Comparison of ENCODE assay signal across 8 cellular contexts in genomic region chr13:48531416-48532145, GRCh38. TPM values are rescaled to one million over a fixed set of nuclear protein-coding genes. Genes with fewer than 3 reads are reported as not detected.
A peak's percentile ranks its signal among the peaks of the same experiment; 100 is the strongest.
DNase-seq lines count a peak whose midpoint lies in the region; ATAC-seq and TF ChIP-seq lines count a peak whose summit lies in the region.

No MANE protein-coding gene starts in this region.

- H2BK5ac ChIP-seq in trophoblast cell (ENCODE audit: low read depth, low read length, poor library complexity) = no peak overlapping the region

- H3K4ac ChIP-seq in trophoblast cell (ENCODE audit: low read depth, low read length) = no peak overlapping the region

- DNase-seq in cardiac muscle cell (ENCODE audit: low read depth in 1 of 2, low spot score in 1 of 2) (no peak), cardiac septum (ENCODE audit: low spot score) (no peak), WTC11 (ENCODE audit: low spot score) (no peak), fibroblast of mammary gland (ENCODE audit: low read depth) (no peak), trophoblast cell (no peak), GM10266 (ENCODE audit: extremely low spot score) (no peak), NCI-H1694 (lab: John Stamatoyannopoulos, UW) (no peak)

- CTCF ChIA-PET in WTC11 (lab: Charles Lee) = interaction anchor here (0.5 to 1.8 kb wide), 5 partner anchors 10 to 237 kb away, joined by 4 to 9 read pairs (median 5); no protein-coding TSS in a partner anchor

- H3K23ac ChIP-seq in trophoblast cell (ENCODE audit: low read length) = no peak overlapping the region

- H3K36me3 ChIP-seq in cardiac muscle cell (no peaks in the 10 kb centered on the region), trophoblast cell (ENCODE audit: control insufficient read depth in 1 of 2, insufficient read depth in 2 of 2, low read length in 2 of 2) (no peaks in the 10 kb centered on the region)

- H3K27ac Mint-ChIP-seq in WTC11 = no peak overlapping the region

- H3K14ac ChIP-seq in trophoblast cell (ENCODE audit: low read length) = no peak overlapping the region

- H4K12ac ChIP-seq in trophoblast cell (ENCODE audit: low read depth, low read length) = no peak overlapping the region

- H3K27me3 Mint-ChIP-seq in WTC11 (ENCODE audit: low read depth) = no peaks in the 10 kb centered on the region

- peaks cover 20% of the 10 kb centered on the region for H3K4me1 Mint-ChIP-seq in WTC11

- intact Hi-C loops in cardiac septum (cut with DNase I) = loop anchor here (2.0 kb wide), 1 partner anchor 43 kb away; no protein-coding TSS in a partner anchor

- POLR2A ChIA-PET in WTC11 (lab: Charles Lee) = interaction anchor here (0.8 to 1.3 kb wide), 4 partner anchors 11 to 299 kb away, joined by 3 to 5 read pairs (median 4); partner anchors contain the start of gene ITM2B

- H3K79me2 ChIP-seq in trophoblast cell (ENCODE audit: control insufficient read depth, insufficient read depth, low read length, poor library complexity) = peaks cover 8% of the 10 kb centered on the region

- peak overlapping the region; percentile 38 for H3K4me3 ChIP-seq in cardiac muscle cell
- peak overlapping the region; percentile 86 for H3K4me3 ChIP-seq in fibroblast of mammary gland (ENCODE audit: control insufficient read depth, low read depth, low read length)
- H3K4me3 ChIP-seq in trophoblast cell (ENCODE audit: low read depth, low read length) = no peak overlapping the region

- H4K91ac ChIP-seq in trophoblast cell (ENCODE audit: low read depth, low read length) = no peak overlapping the region

- H3K18ac ChIP-seq in trophoblast cell (ENCODE audit: low read length) = no peak overlapping the region

- H3K27ac ChIP-seq in cardiac muscle cell (peak overlapping the region; percentile 93), trophoblast cell (ENCODE audit: low read depth, low read length) (no peak overlapping the region)

- peak overlapping the region; percentile 54 for H4K8ac ChIP-seq in trophoblast cell (ENCODE audit: low read depth, low read length)

- H3K4me2 ChIP-seq in trophoblast cell (ENCODE audit: low read length) = peak overlapping the region; percentile 75

- H2BK120ac ChIP-seq in trophoblast cell (ENCODE audit: insufficient read depth, low read length, poor library complexity) = no peak overlapping the region

- no peak overlapping the region for H2AFZ ChIP-seq in trophoblast cell (ENCODE audit: insufficient read depth, low read length, poor library complexity)

- no peak overlapping the region for H2BK12ac ChIP-seq in trophoblast cell (ENCODE audit: low read length)

- H3K27me3 ChIP-seq in cardiac muscle cell = no peaks in the 10 kb centered on the region
- H3K27me3 ChIP-seq in trophoblast cell (ENCODE audit: insufficient read depth, low read length) = no peaks in the 10 kb centered on the region

- no peak overlapping the region for H3K9ac ChIP-seq in trophoblast cell (ENCODE audit: low read length)

- H3K9me3 ChIP-seq in cardiac muscle cell (ENCODE audit: low read depth) = no peaks in the 10 kb centered on the region
- no peaks in the 10 kb centered on the region for H3K9me3 ChIP-seq in trophoblast cell (ENCODE audit: insufficient read depth, low read depth, low read length)

- peaks cover 11% of the 10 kb centered on the region for H3K79me1 ChIP-seq in trophoblast cell (ENCODE audit: low read length)

- peaks cover 4% of the 10 kb centered on the region for H3K4me1 ChIP-seq in cardiac muscle cell (ENCODE audit: low read depth)
- H3K4me1 ChIP-seq in trophoblast cell (ENCODE audit: control insufficient read depth in 1 of 2, insufficient read depth in 2 of 2, low read length in 2 of 2) = peaks cover 3 to 4% of the 10 kb centered on the region in 2 experiments

- H3K36me3 Mint-ChIP-seq in WTC11 = no peaks in the 10 kb centered on the region

- no peak overlapping the region for H2AK5ac ChIP-seq in trophoblast cell (ENCODE audit: low read length)

- peak overlapping the region; percentile 83 for H3K4me3 Mint-ChIP-seq in WTC11

- no peaks in the 10 kb centered on the region; the same call in 1 of the 2 replicates for H3K9me3 Mint-ChIP-seq in WTC11

- no CpG with 5 or more reads among the region's 17 CpGs for WGBS in trophoblast cell (ENCODE audit: extremely low coverage, insufficient coverage, insufficient read length)

- ATAC-seq in WTC11 (no peak), GM18870 (IDR thresholded peaks at IDR 0.05; ENCODE audit: unreplicated experiment) (no peak)

- TF ChIP-seq CTCF in cardiac muscle cell (IDR thresholded peaks at IDR 0.05; ENCODE audit: low read depth, low read length) (no peak), WTC11 (IDR thresholded peaks at IDR 0.05) (no peak), fibroblast of mammary gland (conservative IDR thresholded peaks at IDR 0.05; ENCODE audit: control insufficient read depth, insufficient read depth, low read depth, low read length) (no peak), GM10266 (IDR thresholded peaks at IDR 0.05; ENCODE audit: control insufficient read depth, insufficient read depth, low read depth, missing control alignments) (no peak)

TF ChIP-seq in WTC11, 78 proteins besides CTCF, POLR2A, EP300 and RAD21 (continues in another document):
- TF ChIP-seq GTF2I (CRISPR knock-in tag; conservative IDR thresholded peaks at IDR 0.05) (no peak), ZNF232 (CRISPR knock-in tag; IDR thresholded peaks at IDR 0.05) (no peak), ETV6 (CRISPR knock-in tag; IDR thresholded peaks at IDR 0.05) (no peak), ZNF416 (CRISPR knock-in tag; IDR thresholded peaks at IDR 0.05) (no peak), AR (CRISPR knock-in tag; IDR thresholded peaks at IDR 0.05) (no peak), ZNF121 (CRISPR knock-in tag; IDR thresholded peaks at IDR 0.05) (no peak), ZNF317 (CRISPR knock-in tag; IDR thresholded peaks at IDR 0.05; ENCODE audit: borderline replicate concordance, low read depth) (no peak)
- TF ChIP-seq, protein P1, sequence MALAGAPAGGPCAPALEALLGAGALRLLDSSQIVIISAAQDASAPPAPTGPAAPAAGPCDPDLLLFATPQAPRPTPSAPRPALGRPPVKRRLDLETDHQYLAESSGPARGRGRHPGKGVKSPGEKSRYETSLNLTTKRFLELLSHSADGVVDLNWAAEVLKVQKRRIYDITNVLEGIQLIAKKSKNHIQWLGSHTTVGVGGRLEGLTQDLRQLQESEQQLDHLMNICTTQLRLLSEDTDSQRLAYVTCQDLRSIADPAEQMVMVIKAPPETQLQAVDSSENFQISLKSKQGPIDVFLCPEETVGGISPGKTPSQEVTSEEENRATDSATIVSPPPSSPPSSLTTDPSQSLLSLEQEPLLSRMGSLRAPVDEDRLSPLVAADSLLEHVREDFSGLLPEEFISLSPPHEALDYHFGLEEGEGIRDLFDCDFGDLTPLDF (CRISPR knock-in tag; IDR thresholded peaks at IDR 0.05) = no peak
- TF ChIP-seq, protein P2, sequence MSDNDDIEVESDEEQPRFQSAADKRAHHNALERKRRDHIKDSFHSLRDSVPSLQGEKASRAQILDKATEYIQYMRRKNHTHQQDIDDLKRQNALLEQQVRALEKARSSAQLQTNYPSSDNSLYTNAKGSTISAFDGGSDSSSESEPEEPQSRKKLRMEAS (CRISPR knock-in tag; IDR thresholded peaks at IDR 0.05) = no peak
- TF ChIP-seq, protein P3, sequence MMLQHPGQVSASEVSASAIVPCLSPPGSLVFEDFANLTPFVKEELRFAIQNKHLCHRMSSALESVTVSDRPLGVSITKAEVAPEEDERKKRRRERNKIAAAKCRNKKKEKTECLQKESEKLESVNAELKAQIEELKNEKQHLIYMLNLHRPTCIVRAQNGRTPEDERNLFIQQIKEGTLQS (CRISPR knock-in tag; conservative IDR thresholded peaks at IDR 0.05) = no peak
- TF ChIP-seq, protein P4, sequence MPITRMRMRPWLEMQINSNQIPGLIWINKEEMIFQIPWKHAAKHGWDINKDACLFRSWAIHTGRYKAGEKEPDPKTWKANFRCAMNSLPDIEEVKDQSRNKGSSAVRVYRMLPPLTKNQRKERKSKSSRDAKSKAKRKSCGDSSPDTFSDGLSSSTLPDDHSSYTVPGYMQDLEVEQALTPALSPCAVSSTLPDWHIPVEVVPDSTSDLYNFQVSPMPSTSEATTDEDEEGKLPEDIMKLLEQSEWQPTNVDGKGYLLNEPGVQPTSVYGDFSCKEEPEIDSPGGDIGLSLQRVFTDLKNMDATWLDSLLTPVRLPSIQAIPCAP (CRISPR knock-in tag; IDR thresholded peaks at IDR 0.05) = no peak

RNA-seq across cellular contexts. Expression of gene RCBTB2, which starts 1.3 kb away (rescaled TPM):
- 10.0 and 10.3 TPM in 2 replicates for total RNA-seq in cardiac muscle cell
- 13.2 and 15.4 TPM in 2 replicates for polyA plus RNA-seq in cardiac muscle cell
- 8.0 TPM for total RNA-seq in cardiac septum
- total RNA-seq in WTC11 (2021) = 6.6 to 9.4 TPM (median 9.1 TPM) in 3 replicates
- polyA plus RNA-seq in trophoblast cell (2013) = 3.6 and 4.2 TPM in 2 replicates
